Comparison of ENCODE assay signal across 8 cellular contexts in the genomic region with DNA sequence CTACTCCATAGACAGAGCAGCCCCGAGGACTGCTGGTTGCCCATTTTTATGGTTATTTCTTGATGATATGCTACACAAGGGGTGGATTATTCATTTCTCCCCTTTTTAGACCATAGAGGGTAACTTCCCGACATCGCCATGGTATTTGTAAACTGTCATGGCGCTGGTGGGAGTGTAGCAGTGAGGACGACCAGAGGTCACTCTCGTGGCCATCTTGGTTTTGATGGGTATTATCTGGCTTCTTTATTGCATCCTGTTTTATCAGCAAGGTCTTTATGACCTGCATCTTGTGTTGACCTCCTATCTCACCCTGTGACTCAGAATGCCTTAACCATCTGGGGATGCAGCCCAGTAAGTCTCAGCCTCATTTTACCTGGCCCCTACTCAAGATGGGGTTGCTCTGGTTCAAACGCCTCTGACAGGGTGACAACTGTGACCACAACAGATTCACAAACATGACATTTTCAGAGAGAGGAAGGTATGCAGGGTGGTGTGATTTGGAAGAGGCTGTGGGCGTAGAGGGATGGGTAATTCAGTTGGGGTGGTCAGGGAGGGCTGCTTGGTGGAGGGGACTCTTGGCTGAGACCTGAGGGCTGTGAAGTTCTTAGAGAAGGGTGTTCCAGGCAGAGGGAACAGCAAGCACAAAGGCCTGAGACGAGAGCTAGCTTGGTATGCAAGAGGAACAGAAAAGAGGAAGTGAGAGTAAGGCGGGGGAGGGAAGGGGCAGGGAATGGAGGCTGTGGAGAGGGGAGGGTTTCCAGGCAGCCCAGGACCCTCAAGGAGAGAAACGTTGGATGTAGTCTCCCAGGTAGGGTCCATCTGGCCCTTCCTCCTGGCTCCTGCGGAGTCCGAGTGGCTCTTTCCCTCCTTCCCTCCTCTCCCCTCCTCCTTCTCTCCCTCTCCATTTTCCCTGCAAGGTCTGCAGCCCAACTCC.
A peak's percentile ranks its signal among the peaks of the same experiment; 100 is the strongest.
DNase-seq lines count a peak whose midpoint lies in the region; ATAC-seq lines count a peak whose summit lies in the region.

No MANE protein-coding gene starts in this region.

- H3K9ac ChIP-seq in BLaER1 = peak overlapping the region; percentile 80; the same call in 1 of the 2 replicates

- no peaks in the 10 kb centered on the region for H3K36me3 ChIP-seq in BLaER1

- H3K4me1 Mint-ChIP-seq in activated naive CD8-positive, alpha-beta T cell (ENCODE audit: low read depth) = peaks cover 86% of the 10 kb centered on the region

- H3K27me3 ChIP-seq in BLaER1 = no peaks in the 10 kb centered on the region

- peaks cover 86% of the 10 kb centered on the region for H3K4me1 ChIP-seq in BLaER1

- H3K9me3 ChIP-seq in BLaER1 = peaks cover 7% of the 10 kb centered on the region; the same call in 1 of the 2 replicates

- H3K36me3 Mint-ChIP-seq in activated naive CD8-positive, alpha-beta T cell = peaks cover 2% of the 10 kb centered on the region

- H3K4me3 ChIP-seq in BLaER1 = no peak overlapping the region

- H3K27me3 Mint-ChIP-seq in activated naive CD8-positive, alpha-beta T cell = no peaks in the 10 kb centered on the region

- H3K9me3 Mint-ChIP-seq in activated naive CD8-positive, alpha-beta T cell (ENCODE audit: low read depth) = no peaks in the 10 kb centered on the region

- H4K20me1 ChIP-seq in BLaER1 = no peaks in the 10 kb centered on the region

- peak overlapping the region; percentile 92 for H3K27ac ChIP-seq in BLaER1

- DNase-seq in NCI-H1105 (lab: John Stamatoyannopoulos, UW) (no peak), SHP77 (lab: John Stamatoyannopoulos, UW) (no peak), SW 1271 (lab: John Stamatoyannopoulos, UW) (no peak)
- no peak for DNase-seq in stimulated activated CD4-positive, alpha-beta T cell treated with anti-CD3 and anti-CD28 coated beads, Interleukin-2, amount 100 ng/mL, for 48 hours

- H3K27ac Mint-ChIP-seq in activated naive CD8-positive, alpha-beta T cell = peak overlapping the region; percentile 92

- peak overlapping the region; percentile 95 for H3K4me2 ChIP-seq in BLaER1

- ATAC-seq in GM19328 (IDR thresholded peaks at IDR 0.05; ENCODE audit: unreplicated experiment) (peak; percentile 70), HG03565 (IDR thresholded peaks at IDR 0.05; ENCODE audit: unreplicated experiment) (peak; percentile 68)

- H3K4me3 Mint-ChIP-seq in activated naive CD8-positive, alpha-beta T cell = peak overlapping the region; percentile 67
